ENCODE assay signal across 8 cellular contexts in genomic region chr11:67351275-67352005, GRCh38. TPM values are rescaled to one million over a fixed set of nuclear protein-coding genes. Genes with fewer than 3 reads are reported as not detected.
DNase-seq lines count a peak whose midpoint lies in the region; ATAC-seq, FAIRE-seq and TF ChIP-seq lines count a peak whose summit lies in the region.

No MANE protein-coding gene starts in this region.

- ATAC-seq in K562 (peak; percentile 37), GM18505 (IDR thresholded peaks at IDR 0.05; ENCODE audit: unreplicated experiment) (no peak), HG02884 (IDR thresholded peaks at IDR 0.05; ENCODE audit: unreplicated experiment) (no peak)

- H3K9me1 ChIP-seq in K562 (ENCODE audit: control insufficient read depth, insufficient read depth, low read length): no peaks in the 10 kb centered on the region

- H3K4me3 ChIP-seq in K562: no peak overlapping the region
- peak overlapping the region in 1 of 7 experiments; percentile 37 for H3K4me3 ChIP-seq in skin epidermis

- no TSS peak for BruUV-seq in K562 (replicated peaks; lab: Mats Ljungman, UMichigan)

- peaks cover 8% of the 10 kb centered on the region for H3K79me2 ChIP-seq in K562 (ENCODE audit: control insufficient read depth, insufficient read depth, low read length)

- FAIRE-seq in K562 (lab: Jason Lieb, UNC): peak; percentile 88

- intact Hi-C loops in K562 (cut with micrococcal nuclease): loop anchor here (5.0 kb wide), 1 partner anchor 231 kb away; the partner anchor contains the start of gene GSTP1

- 46% methylated on average over 11 of the region's 11 CpGs for WGBS in K562 (ENCODE audit: insufficient coverage, low coverage, missing lambda C conversion rate)

- H3K27ac ChIP-seq in K562 (ENCODE audit: extremely low read depth, low read depth, low read length) (no peak overlapping the region), skin epidermis (peak overlapping the region in 18 of 21 experiments; percentile 86 to 100 (median 98))

- H2AFZ ChIP-seq in K562 (ENCODE audit: low read depth, low read length): 0 out of 2 replicates have a peak overlapping the region, but pooled peaks have one; percentile 10

- H3K27me3 ChIP-seq in K562 (ENCODE audit: control insufficient read depth in 2 of 2, insufficient read depth in 2 of 2, low read length in 2 of 2): no peaks in the 10 kb centered on the region

- peak overlapping the region in 1 of 2 experiments; percentile 57; a peak in 2 of 4 replicates for H3K9ac ChIP-seq in K562 (ENCODE audit: insufficient read depth in 1 of 2, low read depth in 2 of 2, low read length in 2 of 2)

- TF ChIP-seq EP300 in K562 (IDR thresholded peaks at IDR 0.05; ENCODE audit: low read length): peak; percentile 12; the same call in 1 of the 2 replicates

- peak; percentile 69 for DNase-seq in NCI-H1436 (lab: John Stamatoyannopoulos, UW)
- DNase-seq in T-helper 9 cell: peak; percentile 58
- peak; percentile 72 to 88 (median 76) for DNase-seq in K562 (ENCODE audit: extremely low read depth in 1 of 4, low spot score in 3 of 4)
- DNase-seq in iPS-NIHi7 (ENCODE audit: extremely low spot score): peak; percentile 91

- H3K36me3 ChIP-seq in K562 (ENCODE audit: control insufficient read depth, insufficient read depth, low read length): peaks cover 4% of the 10 kb centered on the region; the same call in 1 of the 3 replicates

- peaks cover 61% of the 10 kb centered on the region in 2 experiments for H3K4me1 ChIP-seq in K562 (replicated peaks in 1 of 2; ENCODE audit: control insufficient read depth in 2 of 2, insufficient read depth in 2 of 2, low read length in 2 of 2)

- in situ Hi-C loops in K562 (cut with MboI): no loop called here

- CTCF ChIA-PET in K562 (lab: Yijun Ruan, JAX; ENCODE audit: low intra/inter-chr PET ratio): interaction anchor here (0.6 to 4.5 kb wide), 3 partner anchors 22 to 31 kb away, joined by 3 to 25 read pairs (median 5); no protein-coding TSS in a partner anchor

- H3K4me2 ChIP-seq in K562 (ENCODE audit: insufficient read depth, low read length): no peak overlapping the region; the same call in 1 of the 2 replicates

- TF ChIP-seq POLR2A in K562 (conservative IDR thresholded peaks at IDR 0.05) (no peak), GM18505 (IDR thresholded peaks at IDR 0.05; ENCODE audit: borderline replicate concordance, extremely low read depth, insufficient read depth, insufficient read length) (no peak)

- POLR2A ChIA-PET in K562 (lab: Yijun Ruan, JAX): interaction anchor here (0.5 to 1.7 kb wide), 10 partner anchors 9 to 338 kb away, joined by 3 to 5 read pairs (median 4); no protein-coding TSS in a partner anchor

- H4K20me1 ChIP-seq in K562 (replicated peaks; ENCODE audit: control insufficient read depth, insufficient read depth, low read length): no peaks in the 10 kb centered on the region; the same call in 1 of the 2 replicates

- H3K9me3 ChIP-seq in K562 (replicated peaks; ENCODE audit: control insufficient read depth, insufficient read depth, low read depth, low read length): no peaks in the 10 kb centered on the region

- TF ChIP-seq CTCF in GM12801 (IDR thresholded peaks at IDR 0.05; ENCODE audit: extremely low read depth, insufficient read length) (peak; percentile 2), K562 (IDR thresholded peaks at IDR 0.05 in 2 of 3, conservative IDR thresholded peaks at IDR 0.05 in 1 of 3; ENCODE audit: insufficient read depth in 2 of 3, low read depth in 1 of 3, low read length in 3 of 3) (peak; percentile 86 to 91 (median 87))

- TF ChIP-seq RAD21 in K562 (CRISPR knock-in tag; conservative IDR thresholded peaks at IDR 0.05 in 1 of 2, IDR thresholded peaks at IDR 0.05 in 1 of 2): peak; percentile 43 to 76

RNA-seq across cellular contexts. Expression of gene POLD4, which starts 1.9 kb away (rescaled TPM):
- total RNA-seq in K562 (2011; cell fraction: chromatin; rRNA removed; ENCODE audit: low replicate concordance): 26.2 and 67.4 TPM in 2 replicates
- 64.6 and 81.5 TPM in 2 replicates for total RNA-seq in K562 (2011; cell fraction: nucleolus; rRNA removed)
- 46.1 and 55.9 TPM in 2 replicates for total RNA-seq in K562 (2011; cell fraction: nucleoplasm; rRNA removed)
- 53.6 and 56.2 TPM in 2 replicates for total RNA-seq in K562 (2014; rRNA removed)
- 8.3 and 9.9 TPM in 2 replicates for total RNA-seq in K562 (2014; rRNA removed; fragmentation: Illumina TruSeq; extraction: Trizol)
- 18.3 and 18.7 TPM in 2 replicates for total RNA-seq in K562 (2015; rRNA removed; fragmentation: Illumina TruSeq; extraction: Trizol)
- 32.7 and 42.1 TPM in 2 replicates for total RNA-seq in K562 (2021)
- polyA plus RNA-seq in K562 (2011; rRNA removed): 39.4 and 42.2 TPM in 2 replicates
- 73.0 and 175 TPM in 2 replicates for polyA plus RNA-seq in K562 (2011; cell fraction: cytosol; rRNA removed)
- polyA plus RNA-seq in K562 (2011; cell fraction: nucleus; rRNA removed): 55.9 and 110 TPM in 2 replicates
- polyA plus RNA-seq in K562 (2012): 66.3 and 137 TPM in 2 replicates
- 10.6 and 25.7 TPM in 2 replicates for polyA plus RNA-seq in K562 (2014; fragmentation: Illumina TruSeq; extraction: Trizol)
- polyA plus RNA-seq in K562 (2014; fragmentation: Nextera tagmentation; extraction: Ambion mirVana): 1 to 10 TPM; 5.8 to 6.1 TPM
- 64.5 and 69.7 TPM in 2 replicates for polyA plus RNA-seq in K562 (2014; rRNA removed)
- polyA minus RNA-seq in K562 (2011; rRNA and poly(A)+ RNA removed): 6.7 and 10.2 TPM in 2 replicates
- 21.3 and 21.8 TPM in 2 replicates for polyA minus RNA-seq in K562 (2011; cell fraction: cytosol; rRNA and poly(A)+ RNA removed)
- 27.2 and 29.6 TPM in 2 replicates for polyA minus RNA-seq in K562 (2011; cell fraction: nucleus; rRNA and poly(A)+ RNA removed)

RNA-seq across cellular contexts. Expression of gene CLCF1, which starts 22.0 kb away (rescaled TPM):
- 4.3 and 8.4 TPM in 2 replicates for total RNA-seq in K562 (2011; cell fraction: chromatin; rRNA removed; ENCODE audit: low replicate concordance)
- total RNA-seq in K562 (2011; cell fraction: nucleolus; rRNA removed): 3.4 and 5.3 TPM in 2 replicates
- total RNA-seq in K562 (2011; cell fraction: nucleoplasm; rRNA removed): 3.7 and 8.0 TPM in 2 replicates
- total RNA-seq in K562 (2014; rRNA removed) (2.4 and 3.2 TPM in 2 replicates), K562 (2014; rRNA removed; fragmentation: Illumina TruSeq; extraction: Trizol) (1.1 and 1.2 TPM in 2 replicates), K562 (2015; rRNA removed; fragmentation: Illumina TruSeq; extraction: Trizol) (1.9 and 2.0 TPM in 2 replicates), K562 (2021) (3.6 and 4.3 TPM in 2 replicates)
- polyA plus RNA-seq in K562 (2011; rRNA removed) (3.0 and 4.1 TPM in 2 replicates), K562 (2014; fragmentation: Illumina TruSeq; extraction: Trizol) (3.1 and 3.6 TPM in 2 replicates), K562 (2014; fragmentation: Nextera tagmentation; extraction: Ambion mirVana) (under 1 TPM; 0.49 to 0.80 TPM), K562 (2014; rRNA removed) (3.8 and 5.8 TPM in 2 replicates)
- polyA plus RNA-seq in K562 (2011; cell fraction: cytosol; rRNA removed): 5.7 and 8.8 TPM in 2 replicates
- 9.3 and 20.8 TPM in 2 replicates for polyA plus RNA-seq in K562 (2011; cell fraction: nucleus; rRNA removed)
- polyA plus RNA-seq in K562 (2012): 2.9 and 5.3 TPM in 2 replicates
- 0.78 and 2.1 TPM in 2 replicates for polyA minus RNA-seq in K562 (2011; rRNA and poly(A)+ RNA removed)
- 2.4 and 4.2 TPM in 2 replicates for polyA minus RNA-seq in K562 (2011; cell fraction: cytosol; rRNA and poly(A)+ RNA removed)
- 1.7 and 1.8 TPM in 2 replicates for polyA minus RNA-seq in K562 (2011; cell fraction: nucleus; rRNA and poly(A)+ RNA removed)

RNA-seq across cellular contexts. Expression of gene RAD9A, which starts 40.3 kb away (rescaled TPM):
- 59.7 and 169 TPM in 2 replicates for total RNA-seq in K562 (2011; cell fraction: chromatin; rRNA removed; ENCODE audit: low replicate concordance)
- 116 and 126 TPM in 2 replicates for total RNA-seq in K562 (2011; cell fraction: nucleolus; rRNA removed)
- total RNA-seq in K562 (2011; cell fraction: nucleoplasm; rRNA removed): 63.0 and 77.4 TPM in 2 replicates
- total RNA-seq in K562 (2014; rRNA removed) (17.1 and 25.1 TPM in 2 replicates), K562 (2014; rRNA removed; fragmentation: Illumina TruSeq; extraction: Trizol) (5.7 and 6.7 TPM in 2 replicates), K562 (2015; rRNA removed; fragmentation: Illumina TruSeq; extraction: Trizol) (15.3 and 16.1 TPM in 2 replicates), K562 (2021) (33.3 and 41.2 TPM in 2 replicates)
- polyA plus RNA-seq in K562 (2011; rRNA removed) (16.0 and 30.7 TPM in 2 replicates), K562 (2014; fragmentation: Illumina TruSeq; extraction: Trizol) (27.3 and 29.2 TPM in 2 replicates), K562 (2014; fragmentation: Nextera tagmentation; extraction: Ambion mirVana) (1 to 10 TPM; 1.4 to 1.5 TPM), K562 (2014; rRNA removed) (35.9 and 39.7 TPM in 2 replicates)
- polyA plus RNA-seq in K562 (2011; cell fraction: cytosol; rRNA removed): 23.8 and 34.6 TPM in 2 replicates
- polyA plus RNA-seq in K562 (2011; cell fraction: nucleus; rRNA removed): 98.1 and 127 TPM in 2 replicates
- polyA plus RNA-seq in K562 (2012): 33.0 and 38.6 TPM in 2 replicates
- polyA minus RNA-seq in K562 (2011; rRNA and poly(A)+ RNA removed): 5.2 and 7.3 TPM in 2 replicates
- polyA minus RNA-seq in K562 (2011; cell fraction: cytosol; rRNA and poly(A)+ RNA removed): 15.1 and 20.2 TPM in 2 replicates
- polyA minus RNA-seq in K562 (2011; cell fraction: nucleus; rRNA and poly(A)+ RNA removed): 22.5 and 24.4 TPM in 2 replicates

RNA-seq across cellular contexts. Expression of gene SSH3, which starts 48.1 kb away (rescaled TPM):
- total RNA-seq in K562 (2011; cell fraction: chromatin; rRNA removed; ENCODE audit: low replicate concordance): 1.5 and 6.8 TPM in 2 replicates
- total RNA-seq in K562 (2011; cell fraction: nucleolus; rRNA removed): 2.8 and 3.3 TPM in 2 replicates
- total RNA-seq in K562 (2011; cell fraction: nucleoplasm; rRNA removed): 0.92 and 1.3 TPM in 2 replicates
- total RNA-seq in K562 (2014; rRNA removed): 0.12 and 0.27 TPM in 2 replicates
- not detected in 2 replicates for total RNA-seq in K562 (2014; rRNA removed; fragmentation: Illumina TruSeq; extraction: Trizol)
- 0.14 and 0.68 TPM in 2 replicates for total RNA-seq in K562 (2015; rRNA removed; fragmentation: Illumina TruSeq; extraction: Trizol)
- total RNA-seq in K562 (2021): 1.0 and 1.5 TPM in 2 replicates
- 0.07 and 0.88 TPM in 2 replicates for polyA plus RNA-seq in K562 (2011; rRNA removed)
- 0.12 and 0.39 TPM in 2 replicates for polyA plus RNA-seq in K562 (2011; cell fraction: cytosol; rRNA removed)
- 1.3 and 3.4 TPM in 2 replicates for polyA plus RNA-seq in K562 (2011; cell fraction: nucleus; rRNA removed)
- 1.3 and 1.4 TPM in 2 replicates for polyA plus RNA-seq in K562 (2012)
- 0.19 and 0.24 TPM in 2 replicates for polyA plus RNA-seq in K562 (2014; fragmentation: Illumina TruSeq; extraction: Trizol)
- polyA plus RNA-seq in K562 (2014; fragmentation: Nextera tagmentation; extraction: Ambion mirVana): not detected
- polyA plus RNA-seq in K562 (2014; rRNA removed): 0.24 and 0.90 TPM in 2 replicates
- polyA minus RNA-seq in K562 (2011; rRNA and poly(A)+ RNA removed): 0.09 TPM in 1 of 2 replicates, not detected in the other
- 0.48 TPM in 1 of 2 replicates, not detected in the other for polyA minus RNA-seq in K562 (2011; cell fraction: cytosol; rRNA and poly(A)+ RNA removed)
- polyA minus RNA-seq in K562 (2011; cell fraction: nucleus; rRNA and poly(A)+ RNA removed): 0.89 and 1.5 TPM in 2 replicates

RNA-seq across cellular contexts. Expression of gene PPP1CA, which starts 50.2 kb away (rescaled TPM):
- total RNA-seq in K562 (2011; cell fraction: chromatin; rRNA removed; ENCODE audit: low replicate concordance): 37.0 and 127 TPM in 2 replicates
- 133 and 148 TPM in 2 replicates for total RNA-seq in K562 (2011; cell fraction: nucleolus; rRNA removed)
- 56.8 and 75.5 TPM in 2 replicates for total RNA-seq in K562 (2011; cell fraction: nucleoplasm; rRNA removed)
- total RNA-seq in K562 (2014; rRNA removed) (228 and 302 TPM in 2 replicates), K562 (2014; rRNA removed; fragmentation: Illumina TruSeq; extraction: Trizol) (104 and 122 TPM in 2 replicates), K562 (2015; rRNA removed; fragmentation: Illumina TruSeq; extraction: Trizol) (188 and 200 TPM in 2 replicates), K562 (2021) (235 and 242 TPM in 2 replicates)
- polyA plus RNA-seq in K562 (2011; rRNA removed) (167 and 176 TPM in 2 replicates), K562 (2014; fragmentation: Illumina TruSeq; extraction: Trizol) (205 and 253 TPM in 2 replicates), K562 (2014; fragmentation: Nextera tagmentation; extraction: Ambion mirVana) (10 to 100 TPM; 18.2 to 51.4 TPM), K562 (2014; rRNA removed) (191 and 208 TPM in 2 replicates)
- polyA plus RNA-seq in K562 (2011; cell fraction: cytosol; rRNA removed): 324 and 501 TPM in 2 replicates
- 128 and 201 TPM in 2 replicates for polyA plus RNA-seq in K562 (2011; cell fraction: nucleus; rRNA removed)
- polyA plus RNA-seq in K562 (2012): 225 and 287 TPM in 2 replicates
- polyA minus RNA-seq in K562 (2011; rRNA and poly(A)+ RNA removed): 80.8 and 116 TPM in 2 replicates
- polyA minus RNA-seq in K562 (2011; cell fraction: cytosol; rRNA and poly(A)+ RNA removed): 120 and 127 TPM in 2 replicates
- polyA minus RNA-seq in K562 (2011; cell fraction: nucleus; rRNA and poly(A)+ RNA removed): 44.8 and 70.1 TPM in 2 replicates
